Comparison of ENCODE assay signal across 14 cellular contexts in genomic region chr2:129885735-129886134, GRCh38.
DNase-seq lines count a peak whose midpoint lies in the region; TF ChIP-seq lines count a peak whose summit lies in the region.
"Had no signal": no experiment of that assay in that cellular context is flagged by ENCODE, and none has a peak within 500 bp of the region (broad histone marks: within the 10 kb centered on the region; RNA-seq: fewer than 3 reads in every experiment).

No MANE protein-coding gene starts in this region.

- no peaks in the 10 kb centered on the region for H3K9me3 ChIP-seq in Karpas-422 (ENCODE audit: low read length)
- H3K9me3 ChIP-seq: transverse colon had no signal

- no peaks in the 10 kb centered on the region for H3K27me3 ChIP-seq in Karpas-422 (ENCODE audit: low read length)
- H3K27me3 ChIP-seq: transverse colon had no signal

- H2AFZ ChIP-seq in Karpas-422 (ENCODE audit: low read length) = no peak overlapping the region

- no peaks in the 10 kb centered on the region for H3K36me3 ChIP-seq in Karpas-422 (ENCODE audit: insufficient read depth, low read length)
- H3K36me3 ChIP-seq: transverse colon had no signal

- no peak overlapping the region for H3K4me2 ChIP-seq in Karpas-422 (ENCODE audit: low read depth, low read length, poor library complexity, severe bottlenecking)

- H3K9ac ChIP-seq in Karpas-422 (ENCODE audit: low read length) = no peak overlapping the region

- no peaks in the 10 kb centered on the region for H3K79me2 ChIP-seq in Karpas-422 (ENCODE audit: low read length)

- no peaks in the 10 kb centered on the region for H3K4me1 ChIP-seq in Karpas-422 (ENCODE audit: low read length)
- H3K4me1 ChIP-seq: transverse colon had no signal

- H3K9me2 ChIP-seq in Karpas-422 (replicated peaks; ENCODE audit: insufficient read depth, low read length) = no peaks in the 10 kb centered on the region

- H3K27ac ChIP-seq in Karpas-422 (ENCODE audit: low read length) = no peak overlapping the region
- no peak overlapping the region for H3K27ac ChIP-seq in coronary artery
- H3K27ac ChIP-seq: skin epidermis, transverse colon had no signal

- DNase-seq in NCI-H526 (lab: John Stamatoyannopoulos, UW) (peak; percentile 31 to 67), NCI-H526 treated with DMSO at 0.1 percent for 48 hours (lab: John Stamatoyannopoulos, UW) (no peak), Karpas-422 (peak; percentile 72), coronary artery (ENCODE audit: low spot score) (peak; percentile 60), pons (ENCODE audit: low spot score) (peak; percentile 5), hepatic stellate cell (ENCODE audit: low spot score) (no peak), OCI-M2 (lab: John Stamatoyannopoulos, UW; ENCODE audit: unreplicated experiment) (no peak)
- DNase-seq in central memory CD4-positive, alpha-beta T cell = no peak
- DNase-seq: ACHN, cortex of kidney, DMS153, natural killer cell, transverse colon had no signal

- H3K4me3 ChIP-seq in Karpas-422 (ENCODE audit: low read length) (no peak overlapping the region), coronary artery (no peak overlapping the region)
- H3K4me3 ChIP-seq: skin epidermis, transverse colon had no signal

- no peaks in the 10 kb centered on the region for H4K20me1 ChIP-seq in Karpas-422 (ENCODE audit: insufficient read depth, low read depth, low read length)

- TF ChIP-seq CTCF in coronary artery (IDR thresholded peaks at IDR 0.05) = no peak

Comparison
In these comparisons a context has a peak if more than half of its experiments do, and no peak if none do; other contexts are left out.
1. DNase-seq: peak in NCI-H526 (2 of 2), Karpas-422 (single experiment), coronary artery (single experiment) and pons (single experiment); none in NCI-H526 treated with DMSO at 0.1 percent for 48 hours (single experiment), central memory CD4-positive, alpha-beta T cell (single experiment), hepatic stellate cell (single experiment) and OCI-M2 (single experiment).